25 cellular contexts compared by ENCODE assay signal in the genomic region with DNA sequence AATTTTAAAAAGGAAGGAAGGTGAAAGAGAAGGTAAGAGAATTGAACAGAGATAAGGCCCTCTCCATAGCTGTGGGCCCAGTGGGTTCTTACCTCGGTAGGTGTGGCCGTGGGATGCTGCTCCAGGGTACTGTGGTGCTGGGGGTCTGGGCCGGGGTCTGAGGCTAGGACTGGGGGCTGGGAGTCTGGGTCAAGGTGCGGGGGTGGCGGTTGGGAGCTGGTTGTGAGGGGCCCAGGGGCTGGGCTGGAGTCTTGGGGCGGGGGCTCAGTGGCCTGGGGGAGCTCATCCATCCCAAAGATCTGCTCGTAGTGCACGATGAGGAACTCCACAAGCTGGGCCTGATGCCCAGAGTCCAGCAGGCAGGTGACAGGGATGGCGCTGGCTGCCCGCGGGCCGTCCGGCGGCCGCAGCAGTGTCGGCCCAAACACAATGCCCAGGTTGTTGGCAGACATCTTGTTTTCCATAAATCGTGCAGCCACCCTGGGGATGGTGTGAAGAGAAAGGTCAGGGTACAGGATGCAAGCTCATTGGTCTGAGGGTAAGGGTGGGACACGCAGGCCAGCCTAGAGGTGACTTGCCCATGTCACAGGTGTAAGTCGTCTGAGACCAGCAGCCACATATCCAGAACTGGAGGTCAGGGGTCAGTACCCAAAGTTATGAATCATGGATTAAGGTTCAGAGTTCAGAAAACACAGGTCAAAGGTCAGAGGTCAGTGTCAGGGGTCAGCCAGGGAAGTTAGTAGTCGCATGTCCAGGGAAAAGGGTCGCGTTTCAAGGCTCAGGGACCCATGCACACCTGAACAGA. TPM values are rescaled to one million over a fixed set of nuclear protein-coding genes. Genes with fewer than 3 reads are reported as not detected.
DNase-seq lines count a peak whose midpoint lies in the region; ATAC-seq and TF ChIP-seq lines count a peak whose summit lies in the region.
"Had no signal": no experiment of that assay in that cellular context is flagged by ENCODE, and none has a peak within 500 bp of the region (broad histone marks: within the 10 kb centered on the region; RNA-seq: fewer than 3 reads in every experiment).

No MANE protein-coding gene starts in this region.

- no peaks in the 10 kb centered on the region for H3K27me3 ChIP-seq in neutrophil
- H3K27me3 ChIP-seq: esophagus squamous epithelium, hepatocyte, left lung had no signal

- peaks cover 5% of the 10 kb centered on the region for H3K4me1 Mint-ChIP-seq in activated T-cell treated with anti-CD3 and anti-CD28 coated beads, Interleukin-2, amount 50 U/mL, for 24 hours (ENCODE audit: low read depth)
- H3K4me1 Mint-ChIP-seq in activated T-cell treated with anti-CD3 and anti-CD28 coated beads, Interleukin-2, amount 50 U/mL, for 4 hours (ENCODE audit: low read depth) = peaks cover 11% of the 10 kb centered on the region
- peaks cover 29% of the 10 kb centered on the region for H3K4me1 Mint-ChIP-seq in central memory CD8-positive, alpha-beta T cell

- no peak overlapping the region for H3K4me3 Mint-ChIP-seq in activated T-cell treated with anti-CD3 and anti-CD28 coated beads, Interleukin-2, amount 50 U/mL, for 24 hours
- no peak overlapping the region for H3K4me3 Mint-ChIP-seq in activated T-cell treated with anti-CD3 and anti-CD28 coated beads, Interleukin-2, amount 50 U/mL, for 4 hours
- no peak overlapping the region for H3K4me3 Mint-ChIP-seq in central memory CD8-positive, alpha-beta T cell
- H3K4me3 Mint-ChIP-seq: endodermal cell, mesothelial cell of epicardium had no signal

- H3K4me3 ChIP-seq in HEK293 (ENCODE audit: low read depth, low read length) (no peak overlapping the region), neutrophil (ENCODE audit: low read depth in 1 of 2, low read length in 1 of 2) (no peak overlapping the region)
- H3K4me3 ChIP-seq: esophagus squamous epithelium, hepatocyte, left lung, prostate gland had no signal

- CTCF ChIA-PET in HEK293 (lab: Yijun Ruan, JAX) = interaction anchor here (0.5 to 1.9 kb wide), 2 partner anchors 10 to 24 kb away, joined by 4 to 9 read pairs; a partner anchor contains a TSS

- H3K4me1 ChIP-seq in HEK293 (ENCODE audit: control insufficient read depth, insufficient read depth, low read length) (no peaks in the 10 kb centered on the region), neutrophil (ENCODE audit: control insufficient read depth in 1 of 2, insufficient read depth in 1 of 2, low read depth in 1 of 2, low read length in 1 of 2) (peaks cover 9 to 10% of the 10 kb centered on the region in 2 experiments)
- H3K4me1 ChIP-seq: prostate gland had no signal

- no peak overlapping the region for H3K27ac ChIP-seq in HEK293 (ENCODE audit: extremely low read depth, low read depth, low read length)
- peak overlapping the region; percentile 15 for H3K27ac ChIP-seq in neutrophil
- H3K27ac ChIP-seq: esophagus squamous epithelium, hepatocyte, left lung, prostate gland had no signal

- POLR2A ChIA-PET in HEK293 (lab: Yijun Ruan, JAX) = no interaction called here

- H3K9me3 Mint-ChIP-seq in activated T-cell treated with anti-CD3 and anti-CD28 coated beads, Interleukin-2, amount 50 U/mL, for 24 hours = no peaks in the 10 kb centered on the region
- H3K9me3 Mint-ChIP-seq in activated T-cell treated with anti-CD3 and anti-CD28 coated beads, Interleukin-2, amount 50 U/mL, for 4 hours = no peaks in the 10 kb centered on the region
- no peaks in the 10 kb centered on the region for H3K9me3 Mint-ChIP-seq in central memory CD8-positive, alpha-beta T cell
- H3K9me3 Mint-ChIP-seq: endodermal cell, mesothelial cell of epicardium had no signal

- no peak for TF ChIP-seq CTCF in HEK293 (tag by site-specific recombination; IDR thresholded peaks at IDR 0.05)
- no peak for TF ChIP-seq CTCF in neutrophil (IDR thresholded peaks at IDR 0.05)

- no peak for DNase-seq in activated T-cell treated with anti-CD3 and anti-CD28 coated beads, Interleukin-2, amount 50 U/mL, for 24 hours
- no peak for DNase-seq in activated T-cell treated with anti-CD3 and anti-CD28 coated beads, Interleukin-2, amount 50 U/mL, for 4 hours
- DNase-seq in central memory CD8-positive, alpha-beta T cell (ENCODE audit: low spot score in 2 of 2) = no peak
- DNase-seq in mucosa of gallbladder (ENCODE audit: low spot score) = no peak
- DNase-seq in posterior vena cava (ENCODE audit: low spot score) = no peak
- DNase-seq: activated CD4-positive, alpha-beta T cell treated with anti-CD3 and anti-CD28 coated beads for 4 hours; activated effector memory CD4-positive, alpha-beta T cell treated with Interleukin-2 at 50 U/mL for 16 hours; AML-193; cortex of kidney; endodermal cell; esophagus squamous epithelium; HCEC 1CT; left lung; NCI-H1417; NCI-H2081 treated with DMSO at 0.1 percent for 48 hours; NCI-H345; NCI-H748 treated with DMSO at 0.1 percent for 48 hours; RPMI8226; trophoblast cell had no signal

- H3K9me3 ChIP-seq in HEK293 (ENCODE audit: control insufficient read depth, insufficient read depth, low read depth, low read length) (no peaks in the 10 kb centered on the region), neutrophil (peaks cover 5% of the 10 kb centered on the region)
- H3K9me3 ChIP-seq: esophagus squamous epithelium, left lung, prostate gland had no signal

- H3K27ac Mint-ChIP-seq in activated T-cell treated with anti-CD3 and anti-CD28 coated beads, Interleukin-2, amount 50 U/mL, for 24 hours = peak overlapping the region; percentile 8
- peak overlapping the region; percentile 80 for H3K27ac Mint-ChIP-seq in central memory CD8-positive, alpha-beta T cell (ENCODE audit: low read depth)
- H3K27ac Mint-ChIP-seq: endodermal cell, mesothelial cell of epicardium had no signal

- ATAC-seq in activated T-cell treated with anti-CD3 and anti-CD28 coated beads, Interleukin-2, amount 50 U/mL, for 4 hours = no peak
- ATAC-seq in central memory CD8-positive, alpha-beta T cell (replicated peaks; ENCODE audit: extremely low read depth, poor library complexity, severe bottlenecking) = no peak
- no peak for ATAC-seq in GM21360 (IDR thresholded peaks at IDR 0.05; ENCODE audit: unreplicated experiment)
- ATAC-seq: left lung had no signal

- H3K36me3 Mint-ChIP-seq in activated T-cell treated with anti-CD3 and anti-CD28 coated beads, Interleukin-2, amount 50 U/mL, for 24 hours (ENCODE audit: low read depth) = peaks cover 87% of the 10 kb centered on the region
- peaks cover 28% of the 10 kb centered on the region for H3K36me3 Mint-ChIP-seq in activated T-cell treated with anti-CD3 and anti-CD28 coated beads, Interleukin-2, amount 50 U/mL, for 4 hours (ENCODE audit: insufficient read depth)
- peaks cover 67% of the 10 kb centered on the region for H3K36me3 Mint-ChIP-seq in central memory CD8-positive, alpha-beta T cell (ENCODE audit: insufficient read depth)

- H3K27me3 Mint-ChIP-seq in activated T-cell treated with anti-CD3 and anti-CD28 coated beads, Interleukin-2, amount 50 U/mL, for 24 hours = no peaks in the 10 kb centered on the region
- H3K27me3 Mint-ChIP-seq in activated T-cell treated with anti-CD3 and anti-CD28 coated beads, Interleukin-2, amount 50 U/mL, for 4 hours (ENCODE audit: low read depth) = no peaks in the 10 kb centered on the region
- no peaks in the 10 kb centered on the region for H3K27me3 Mint-ChIP-seq in central memory CD8-positive, alpha-beta T cell

- intact Hi-C loops in posterior vena cava (cut with DNase I) = loop anchor here in 1 of 2 donors (10.0 kb wide), 1 partner anchor 79 kb away; no protein-coding TSS in a partner anchor

- peaks cover 0 to 42% of the 10 kb centered on the region in 2 experiments; a peak in 2 of 3 replicates for H3K36me3 ChIP-seq in HEK293 (ENCODE audit: control insufficient read depth in 2 of 2, insufficient read depth in 1 of 2, low read length in 2 of 2)
- peaks cover 100% of the 10 kb centered on the region for H3K36me3 ChIP-seq in neutrophil
- H3K36me3 ChIP-seq: prostate gland had no signal

TF ChIP-seq in HEK293, 187 proteins besides CTCF, POLR2A, EP300 and RAD21:
- TF ChIP-seq, protein P1, sequence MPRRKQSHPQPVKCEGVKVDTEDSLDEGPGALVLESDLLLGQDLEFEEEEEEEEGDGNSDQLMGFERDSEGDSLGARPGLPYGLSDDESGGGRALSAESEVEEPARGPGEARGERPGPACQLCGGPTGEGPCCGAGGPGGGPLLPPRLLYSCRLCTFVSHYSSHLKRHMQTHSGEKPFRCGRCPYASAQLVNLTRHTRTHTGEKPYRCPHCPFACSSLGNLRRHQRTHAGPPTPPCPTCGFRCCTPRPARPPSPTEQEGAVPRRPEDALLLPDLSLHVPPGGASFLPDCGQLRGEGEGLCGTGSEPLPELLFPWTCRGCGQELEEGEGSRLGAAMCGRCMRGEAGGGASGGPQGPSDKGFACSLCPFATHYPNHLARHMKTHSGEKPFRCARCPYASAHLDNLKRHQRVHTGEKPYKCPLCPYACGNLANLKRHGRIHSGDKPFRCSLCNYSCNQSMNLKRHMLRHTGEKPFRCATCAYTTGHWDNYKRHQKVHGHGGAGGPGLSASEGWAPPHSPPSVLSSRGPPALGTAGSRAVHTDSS (tag by site-specific recombination; IDR thresholded peaks at IDR 0.05) = no peak
- TF ChIP-seq BCL11A (tag by site-specific recombination; IDR thresholded peaks at IDR 0.05; ENCODE audit: low read depth) (peak; percentile 88; the same call in 1 of the 2 replicates), OVOL3 (tag by site-specific recombination; IDR thresholded peaks at IDR 0.05) (no peak), BCL11B (tag by site-specific recombination; IDR thresholded peaks at IDR 0.05; ENCODE audit: low read depth) (peak; percentile 94)

RNA-seq across cellular contexts. Expression of a gene that starts 5.9 kb away (rescaled TPM):
- total RNA-seq in activated T-cell treated with anti-CD3 and anti-CD28 coated beads, Interleukin-2, amount 50 U/mL, for 4 hours = 10 to 100 TPM in 2 of 3 donors, 1 to 10 TPM in 1; 9.4 to 15.1 (median 14.7) TPM
- 44.3 TPM for total RNA-seq in mucosa of gallbladder
- 1 to 10 TPM; 2.0 to 5.5 TPM for total RNA-seq in posterior vena cava

RNA-seq across cellular contexts. Expression of a gene that starts 9.5 kb away (rescaled TPM):
- total RNA-seq in activated T-cell treated with anti-CD3 and anti-CD28 coated beads, Interleukin-2, amount 50 U/mL, for 4 hours = 10 to 100 TPM; 38.7 to 43.4 (median 42.1) TPM
- total RNA-seq in mucosa of gallbladder (28.5 TPM), posterior vena cava (10 to 100 TPM in 1 of 2 donors, 1 to 10 TPM in 1; 8.3 to 11.4 TPM)

RNA-seq across cellular contexts. Expression of a gene that starts 15.4 kb away (rescaled TPM):
- total RNA-seq in activated T-cell treated with anti-CD3 and anti-CD28 coated beads, Interleukin-2, amount 50 U/mL, for 4 hours = 10 to 100 TPM in 1 of 3 donors, 1 to 10 TPM in 2; 8.9 to 12.1 (median 9.2) TPM
- total RNA-seq in mucosa of gallbladder (9.9 TPM), posterior vena cava (under 1 TPM; 0.29 to 0.93 TPM)

RNA-seq across cellular contexts. Expression of a gene that starts 29.6 kb away (rescaled TPM):
- 100 to 1,000 TPM; 101 to 108 (median 102) TPM for total RNA-seq in activated T-cell treated with anti-CD3 and anti-CD28 coated beads, Interleukin-2, amount 50 U/mL, for 4 hours
- total RNA-seq in mucosa of gallbladder (86.5 TPM), posterior vena cava (10 to 100 TPM; 33.1 to 33.3 TPM)

RNA-seq across cellular contexts. Expression of a gene that starts 34.7 kb away (rescaled TPM):
- 10 to 100 TPM; 29.2 to 33.2 (median 29.4) TPM for total RNA-seq in activated T-cell treated with anti-CD3 and anti-CD28 coated beads, Interleukin-2, amount 50 U/mL, for 4 hours
- total RNA-seq in mucosa of gallbladder (9.2 TPM), posterior vena cava (1 to 10 TPM; 6.3 to 8.2 TPM)
